In the genomic region with DNA sequence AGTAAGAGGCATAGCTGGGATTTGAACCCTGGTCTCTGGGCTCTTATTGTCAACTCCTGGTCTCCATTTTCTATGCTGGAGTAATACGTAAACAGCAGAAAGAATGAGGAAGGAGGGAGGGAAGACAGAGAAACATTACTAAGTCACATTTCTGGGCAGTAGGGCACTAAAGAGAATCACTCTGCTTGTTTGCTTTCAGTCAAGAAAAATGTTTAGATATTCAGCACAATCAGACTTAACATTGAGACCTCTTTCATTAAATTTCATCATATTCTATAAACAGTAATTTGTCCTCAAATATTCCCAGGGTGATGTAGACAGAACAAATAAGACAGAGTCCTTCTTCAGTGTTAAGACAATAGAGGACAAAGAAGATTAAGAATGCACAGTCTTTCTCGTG, we compare ENCODE assay signal across 21 cellular contexts.
A peak's percentile ranks its signal among the peaks of the same experiment; 100 is the strongest.
DNase-seq lines count a peak whose midpoint lies in the region; ATAC-seq and TF ChIP-seq lines count a peak whose summit lies in the region.
"Had no signal": no experiment of that assay in that cellular context is flagged by ENCODE, and none has a peak within 500 bp of the region (broad histone marks: within the 10 kb centered on the region; RNA-seq: fewer than 3 reads in every experiment).

No MANE protein-coding gene starts in this region.

- H3K27ac ChIP-seq in PC-3 (ENCODE audit: low read length) (no peak overlapping the region), epithelial cell of prostate (peak overlapping the region; percentile 48)
- H3K27ac ChIP-seq: BLaER1 had no signal

- BruUV-seq in PC-3 (replicated peaks; lab: Mats Ljungman, UMichigan): no TSS peak

- CTCF ChIA-PET in PC-3 (lab: Charles Lee): no interaction called here

- no peaks in the 10 kb centered on the region for H3K27me3 Mint-ChIP-seq in mesothelial cell of epicardium (ENCODE audit: low read depth)
- H3K27me3 Mint-ChIP-seq in stimulated activated naive B cell treated with anti-CD40 and anti-IgM and Interleukin-4, amounts not matched to agents 10 μg/mL and 1 μg/mL and 100 μg/mL, for 72 hours: peaks cover under 1 to 12% of the 10 kb centered on the region in 2 donors
- peaks cover 7% of the 10 kb centered on the region for H3K27me3 Mint-ChIP-seq in type B pancreatic cell

- H3K4me3 Mint-ChIP-seq in mesothelial cell of epicardium (no peak overlapping the region), type B pancreatic cell (no peak overlapping the region)
- no peak overlapping the region for H3K4me3 Mint-ChIP-seq in stimulated activated naive B cell treated with anti-CD40 and anti-IgM and Interleukin-4, amounts not matched to agents 10 μg/mL and 1 μg/mL and 100 μg/mL, for 72 hours
- H3K4me3 Mint-ChIP-seq: CD4-positive, alpha-beta memory T cell had no signal

- no peaks in the 10 kb centered on the region for H3K9me3 Mint-ChIP-seq in mesothelial cell of epicardium
- no peaks in the 10 kb centered on the region for H3K9me3 Mint-ChIP-seq in stimulated activated naive B cell treated with anti-CD40 and anti-IgM and Interleukin-4, amounts not matched to agents 10 μg/mL and 1 μg/mL and 100 μg/mL, for 72 hours
- H3K9me3 Mint-ChIP-seq in type B pancreatic cell: no peaks in the 10 kb centered on the region
- H3K9me3 Mint-ChIP-seq: CD4-positive, alpha-beta memory T cell had no signal

- no peaks in the 10 kb centered on the region for H3K27me3 ChIP-seq in PC-3 (ENCODE audit: low read length)
- H3K27me3 ChIP-seq: BLaER1 had no signal

- no peaks in the 10 kb centered on the region for H3K4me1 ChIP-seq in PC-3 (ENCODE audit: insufficient read depth, low read length)

- no peaks in the 10 kb centered on the region for H3K9me2 ChIP-seq in PC-3 (replicated peaks; ENCODE audit: low read length)
- H3K9me2 ChIP-seq: SK-N-SH had no signal

- H3K27ac Mint-ChIP-seq in mesothelial cell of epicardium: peak overlapping the region; percentile 7
- no peak overlapping the region for H3K27ac Mint-ChIP-seq in stimulated activated naive B cell treated with anti-CD40 and anti-IgM and Interleukin-4, amounts not matched to agents 10 μg/mL and 1 μg/mL and 100 μg/mL, for 72 hours
- no peak overlapping the region for H3K27ac Mint-ChIP-seq in type B pancreatic cell
- H3K27ac Mint-ChIP-seq: CD4-positive, alpha-beta memory T cell had no signal

- no peaks in the 10 kb centered on the region for H3K36me3 Mint-ChIP-seq in mesothelial cell of epicardium
- no peaks in the 10 kb centered on the region for H3K36me3 Mint-ChIP-seq in stimulated activated naive B cell treated with anti-CD40 and anti-IgM and Interleukin-4, amounts not matched to agents 10 μg/mL and 1 μg/mL and 100 μg/mL, for 72 hours
- no peaks in the 10 kb centered on the region for H3K36me3 Mint-ChIP-seq in type B pancreatic cell
- H3K36me3 Mint-ChIP-seq: CD4-positive, alpha-beta memory T cell had no signal

- POLR2A ChIA-PET in PC-3 (lab: Charles Lee; ENCODE audit: unreplicated experiment): no interaction called here

- H2AFZ ChIP-seq in PC-3 (ENCODE audit: low read length): no peak overlapping the region

- intact Hi-C loops in PC-3 (cut with micrococcal nuclease): no loop called here

- no peaks in the 10 kb centered on the region for H3F3A ChIP-seq in PC-3 (ENCODE audit: low read length, unreplicated experiment)

- H4K20me1 ChIP-seq in PC-3 (ENCODE audit: low read length): no peaks in the 10 kb centered on the region
- H4K20me1 ChIP-seq: BLaER1 had no signal

- no peak overlapping the region for H3K4me2 ChIP-seq in PC-3 (ENCODE audit: low read length)
- H3K4me2 ChIP-seq: BLaER1, SK-N-SH had no signal

- no peak overlapping the region for H3K4me3 ChIP-seq in PC-3 (ENCODE audit: low read length)
- H3K4me3 ChIP-seq: BLaER1 had no signal

- H3K9ac ChIP-seq in PC-3 (ENCODE audit: low read length): no peak overlapping the region
- H3K9ac ChIP-seq: BLaER1, SK-N-SH had no signal

- H3K4me1 Mint-ChIP-seq in mesothelial cell of epicardium (peaks cover 11% of the 10 kb centered on the region), type B pancreatic cell (ENCODE audit: unreplicated experiment) (peaks cover 7% of the 10 kb centered on the region)
- no peaks in the 10 kb centered on the region for H3K4me1 Mint-ChIP-seq in stimulated activated naive B cell treated with anti-CD40 and anti-IgM and Interleukin-4, amounts not matched to agents 10 μg/mL and 1 μg/mL and 100 μg/mL, for 72 hours
- H3K4me1 Mint-ChIP-seq: CD4-positive, alpha-beta memory T cell had no signal

- peak; percentile 22; the same call in 1 of the 2 replicates for ATAC-seq in PC-3
- ATAC-seq in HG03280 (IDR thresholded peaks at IDR 0.05; ENCODE audit: unreplicated experiment): no peak
- ATAC-seq in stimulated activated naive B cell treated with anti-CD40 and anti-IgM and Interleukin-4, amounts not matched to agents 10 μg/mL and 1 μg/mL and 100 μg/mL, for 72 hours (replicated peaks): no peak
- ATAC-seq in stimulated activated naive CD8-positive, alpha-beta T cell treated with anti-CD3 and anti-CD28 coated beads, Interleukin-15, Interleukin-2, amounts not matched to agents 100 U/mL and 50 U/mL, for 24 hours: no peak

- no peaks in the 10 kb centered on the region for H3K9me3 ChIP-seq in PC-3 (ENCODE audit: low read length)
- H3K9me3 ChIP-seq: SK-N-SH had no signal

- TF ChIP-seq CTCF in AG09319 (IDR thresholded peaks at IDR 0.05; ENCODE audit: low read depth, low read length): no peak
- no peak for TF ChIP-seq CTCF in PC-3 (conservative IDR thresholded peaks at IDR 0.05; ENCODE audit: low read depth, low read length)
- TF ChIP-seq CTCF in mesothelial cell of epicardium (IDR thresholded peaks at IDR 0.05; ENCODE audit: unreplicated experiment): no peak
- no peak for TF ChIP-seq CTCF in type B pancreatic cell (conservative IDR thresholded peaks at IDR 0.05)

- no peaks in the 10 kb centered on the region for H3K79me2 ChIP-seq in PC-3 (ENCODE audit: low read length)

- peak; percentile 15 for DNase-seq in AG09319 (ENCODE audit: extremely low read depth, low read depth)
- DNase-seq in PC-3: no peak
- no peak for DNase-seq in epithelial cell of prostate (ENCODE audit: low read depth, low spot score)
- no peak for DNase-seq in mesothelial cell of epicardium (ENCODE audit: low spot score in 2 of 2, unreplicated experiment in 2 of 2)
- DNase-seq in stimulated activated naive B cell treated with anti-CD40 and anti-IgM and Interleukin-4, amounts not matched to agents 10 μg/mL and 1 μg/mL and 100 μg/mL, for 72 hours: no peak
- no peak for DNase-seq in type B pancreatic cell (ENCODE audit: extremely low spot score, unreplicated experiment)
- DNase-seq in stimulated activated naive CD8-positive, alpha-beta T cell treated with anti-CD3 and anti-CD28 coated beads, Interleukin-15, Interleukin-2, amounts not matched to agents 100 U/mL and 50 U/mL, for 24 hours: no peak
- DNase-seq: 8988T; CD4-positive, alpha-beta memory T cell; Karpas-422; MV-4-11; NCI-H1105 treated with DMSO at 0.1 percent for 48 hours; NCI-H2081; NCI-H2171 treated with DMSO at 0.1 percent for 48 hours; NCI-H446; NCI-H526 treated with DMSO at 0.1 percent for 48 hours; RPMI8226; SIG-M5; SK-N-SH had no signal

- H3K36me3 ChIP-seq in PC-3 (ENCODE audit: low read depth, low read length): no peaks in the 10 kb centered on the region
- H3K36me3 ChIP-seq: BLaER1 had no signal
